Comparison of ENCODE assay signal across 12 cellular contexts in genomic region chr17:14201595-14201994, GRCh38. TPM values are rescaled to one million over a fixed set of nuclear protein-coding genes. Genes with fewer than 3 reads are reported as not detected.
DNase-seq lines count a peak whose midpoint lies in the region; ATAC-seq and TF ChIP-seq lines count a peak whose summit lies in the region.
"Had no signal": no experiment of that assay in that cellular context is flagged by ENCODE, and none has a peak within 500 bp of the region (broad histone marks: within the 10 kb centered on the region; RNA-seq: fewer than 3 reads in every experiment).

No MANE protein-coding gene starts in this region.

- H3K27ac ChIP-seq in left lung (peak overlapping the region; percentile 46 to 55), stomach (peak overlapping the region in 4 of 5 donors; percentile 28 to 70 (median 58))

- intact Hi-C loops in left lung (cut with DNase I) = no loop called here
- intact Hi-C loops in stomach (cut with DNase I; ENCODE audit: low total_unique reads) = no loop called here

- no peak for TF ChIP-seq CTCF in left lung (IDR thresholded peaks at IDR 0.05)
- TF ChIP-seq CTCF in stomach (IDR thresholded peaks at IDR 0.05) = no peak

- TF ChIP-seq POLR2A in stomach (IDR thresholded peaks at IDR 0.05) = no peak

- 34 to 53% (median 48%) methylated on average over 7 of the region's 7 CpGs for WGBS in stomach, 5 donors

- TF ChIP-seq EP300 in stomach (IDR thresholded peaks at IDR 0.05) = no peak

- no peaks in the 10 kb centered on the region for H3K27me3 ChIP-seq in left lung
- H3K27me3 ChIP-seq in stomach = no peaks in the 10 kb centered on the region

- no peaks in the 10 kb centered on the region for H3K9me3 ChIP-seq in left lung
- no peaks in the 10 kb centered on the region for H3K9me3 ChIP-seq in stomach

- ATAC-seq in left lung (no peak), GM19463 (IDR thresholded peaks at IDR 0.05; ENCODE audit: unreplicated experiment) (no peak)
- ATAC-seq: K562 had no signal

- H3K4me3 ChIP-seq in left lung = no peak overlapping the region
- no peak overlapping the region for H3K4me3 ChIP-seq in stomach
- H3K4me3 ChIP-seq: K562, lung had no signal

- peak; percentile 50 for DNase-seq in T-helper 9 cell
- peak; percentile 52 for DNase-seq in activated T-helper 1 cell treated with Interleukin-2 at 50 U/mL for 16 hours (ENCODE audit: low read depth)
- DNase-seq in left lung = peak in 1 of 2 donors; percentile 47
- DNase-seq in stomach = no peak
- no peak for DNase-seq in cerebellar cortex (ENCODE audit: low spot score)
- DNase-seq in DMS79 treated with DMSO at 0.1 percent for 48 hours (lab: John Stamatoyannopoulos, UW) = no peak

- H3K36me3 ChIP-seq in left lung (peaks cover 0 to 4% of the 10 kb centered on the region in 2 donors), stomach (peaks cover under 1 to 7% (median 5%) of the 10 kb centered on the region in 4 donors)

- H3K4me1 ChIP-seq in left lung (peaks cover 19 to 44% of the 10 kb centered on the region in 2 donors), stomach (peaks cover 28 to 80% (median 54%) of the 10 kb centered on the region in 4 donors)

RNA-seq across cellular contexts. Expression of gene CDRT15, which starts 35.1 kb away (rescaled TPM):
- total RNA-seq in left lung = not detected
- not detected for total RNA-seq in stomach
- not detected for polyA plus RNA-seq in stomach
- total RNA-seq: activated CD8-positive, alpha-beta memory T cell treated with anti-CD3 and anti-CD28 coated beads for 36 hours; glomerular endothelial cell; K562; lung; pulmonary artery endothelial cell had no signal
- polyA plus RNA-seq: K562, lung had no signal

Comparison
In these comparisons a context has a peak if more than half of its experiments do, and no peak if none do; other contexts are left out.
1. DNase-seq: peak in T-helper 9 cell (single experiment) and activated T-helper 1 cell treated with Interleukin-2 at 50 U/mL for 16 hours (single experiment); none in stomach (single experiment), cerebellar cortex (single experiment) and DMS79 treated with DMSO at 0.1 percent for 48 hours (single experiment).